Comparison of ENCODE assay signal across 13 cellular contexts in the genomic region with DNA sequence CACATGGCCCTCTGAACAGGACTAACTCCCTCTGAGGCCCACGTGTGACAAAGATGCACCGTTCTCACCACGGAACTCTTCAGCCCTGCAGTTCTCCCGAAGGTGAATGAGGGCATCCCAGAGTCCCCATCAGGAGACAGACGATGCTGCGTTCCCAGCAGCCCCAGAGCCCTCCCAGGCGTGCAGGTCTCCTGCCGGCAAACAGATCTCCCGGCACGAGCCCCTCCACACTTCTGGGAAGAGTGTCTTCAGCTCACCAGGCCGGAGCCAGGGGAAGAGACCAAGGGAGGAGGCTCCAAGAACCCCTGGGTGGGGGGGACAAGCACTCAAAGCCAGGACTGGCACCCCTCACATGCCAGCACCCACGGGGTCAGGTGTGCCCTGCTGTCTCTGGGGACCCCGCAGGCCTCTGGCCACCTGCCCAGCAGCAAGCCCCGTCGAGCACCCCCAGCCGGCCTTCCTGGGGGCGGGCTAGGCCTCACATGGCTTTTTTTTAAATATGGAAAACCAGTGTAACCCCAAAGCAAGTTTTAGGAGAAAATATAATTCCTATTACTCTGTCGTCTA. TPM values are rescaled to one million over a fixed set of nuclear protein-coding genes. Genes with fewer than 3 reads are reported as not detected.
DNase-seq lines count a peak whose midpoint lies in the region; ATAC-seq and TF ChIP-seq lines count a peak whose summit lies in the region.
"Had no signal": no experiment of that assay in that cellular context is flagged by ENCODE, and none has a peak within 500 bp of the region (broad histone marks: within the 10 kb centered on the region; RNA-seq: fewer than 3 reads in every experiment).

No MANE protein-coding gene starts in this region.

- no peak overlapping the region for H3K4me3 Mint-ChIP-seq in activated T-cell treated with anti-CD3 and anti-CD28 coated beads, Interleukin-2, amount 50 U/mL, for 24 hours
- no peak overlapping the region for H3K4me3 Mint-ChIP-seq in activated T-cell treated with anti-CD3 and anti-CD28 coated beads, Interleukin-2, amount 50 U/mL, for 4 hours
- no peak overlapping the region for H3K4me3 Mint-ChIP-seq in stimulated activated naive CD8-positive, alpha-beta T cell treated with anti-CD3 and anti-CD28 coated beads, Interleukin-15, Interleukin-2, amounts not matched to agents 100 ng/mL and 50 ng/mL, for 24 hours
- H3K4me3 Mint-ChIP-seq in stimulated activated naive CD8-positive, alpha-beta T cell treated with anti-CD3 and anti-CD28 coated beads, Interleukin-15, amount 100 ng/mL, for 72 hours: no peak overlapping the region
- no peak overlapping the region for H3K4me3 Mint-ChIP-seq in CD8-positive, alpha-beta T cell
- H3K4me3 Mint-ChIP-seq: GM23338, H9 had no signal

- no peaks in the 10 kb centered on the region for H3K4me1 ChIP-seq in CD8-positive, alpha-beta T cell (ENCODE audit: insufficient read depth, low read length)

- CTCF ChIA-PET in CD8-positive, alpha-beta T cell (lab: Charles Lee): no interaction called here

- no peak for ATAC-seq in activated T-cell treated with anti-CD3 and anti-CD28 coated beads, Interleukin-2, amount 50 U/mL, for 4 hours
- no peak for ATAC-seq in stimulated activated naive CD8-positive, alpha-beta T cell treated with anti-CD3 and anti-CD28 coated beads, Interleukin-15, amount 100 ng/mL, for 72 hours
- no peak for ATAC-seq in GM19023 (IDR thresholded peaks at IDR 0.05; ENCODE audit: unreplicated experiment)
- no peak for ATAC-seq in CD8-positive, alpha-beta T cell
- ATAC-seq: GM23338 had no signal

- no peaks in the 10 kb centered on the region for H3K27me3 Mint-ChIP-seq in activated T-cell treated with anti-CD3 and anti-CD28 coated beads, Interleukin-2, amount 50 U/mL, for 24 hours
- H3K27me3 Mint-ChIP-seq in activated T-cell treated with anti-CD3 and anti-CD28 coated beads, Interleukin-2, amount 50 U/mL, for 4 hours (ENCODE audit: low read depth): no peaks in the 10 kb centered on the region
- H3K27me3 Mint-ChIP-seq in stimulated activated naive CD8-positive, alpha-beta T cell treated with anti-CD3 and anti-CD28 coated beads, Interleukin-15, Interleukin-2, amounts not matched to agents 100 ng/mL and 50 ng/mL, for 24 hours: no peaks in the 10 kb centered on the region
- H3K27me3 Mint-ChIP-seq in stimulated activated naive CD8-positive, alpha-beta T cell treated with anti-CD3 and anti-CD28 coated beads, Interleukin-15, amount 100 ng/mL, for 72 hours: no peaks in the 10 kb centered on the region
- no peaks in the 10 kb centered on the region for H3K27me3 Mint-ChIP-seq in CD8-positive, alpha-beta T cell (ENCODE audit: low read depth)
- H3K27me3 Mint-ChIP-seq: CD4-positive, CD25-positive, alpha-beta regulatory T cell had no signal

- no peaks in the 10 kb centered on the region for H3K9me3 Mint-ChIP-seq in activated T-cell treated with anti-CD3 and anti-CD28 coated beads, Interleukin-2, amount 50 U/mL, for 24 hours
- no peaks in the 10 kb centered on the region for H3K9me3 Mint-ChIP-seq in activated T-cell treated with anti-CD3 and anti-CD28 coated beads, Interleukin-2, amount 50 U/mL, for 4 hours
- H3K9me3 Mint-ChIP-seq in stimulated activated naive CD8-positive, alpha-beta T cell treated with anti-CD3 and anti-CD28 coated beads, Interleukin-15, Interleukin-2, amounts not matched to agents 100 ng/mL and 50 ng/mL, for 24 hours: no peaks in the 10 kb centered on the region
- H3K9me3 Mint-ChIP-seq in stimulated activated naive CD8-positive, alpha-beta T cell treated with anti-CD3 and anti-CD28 coated beads, Interleukin-15, amount 100 ng/mL, for 72 hours: no peaks in the 10 kb centered on the region
- H3K9me3 Mint-ChIP-seq in CD8-positive, alpha-beta T cell: no peaks in the 10 kb centered on the region
- H3K9me3 Mint-ChIP-seq: CD4-positive, CD25-positive, alpha-beta regulatory T cell had no signal

- H3K9me3 ChIP-seq in CD8-positive, alpha-beta T cell (ENCODE audit: low read length): no peaks in the 10 kb centered on the region

- intact Hi-C loops in CD8-positive, alpha-beta T cell (cut with DNase I, micrococcal nuclease): no loop called here

- H3K36me3 Mint-ChIP-seq in activated T-cell treated with anti-CD3 and anti-CD28 coated beads, Interleukin-2, amount 50 U/mL, for 24 hours (ENCODE audit: low read depth): peaks cover 76% of the 10 kb centered on the region
- peaks cover 17% of the 10 kb centered on the region for H3K36me3 Mint-ChIP-seq in activated T-cell treated with anti-CD3 and anti-CD28 coated beads, Interleukin-2, amount 50 U/mL, for 4 hours (ENCODE audit: insufficient read depth)
- H3K36me3 Mint-ChIP-seq in stimulated activated naive CD8-positive, alpha-beta T cell treated with anti-CD3 and anti-CD28 coated beads, Interleukin-15, Interleukin-2, amounts not matched to agents 100 ng/mL and 50 ng/mL, for 24 hours (ENCODE audit: low read depth): peaks cover 40% of the 10 kb centered on the region
- peaks cover 64% of the 10 kb centered on the region for H3K36me3 Mint-ChIP-seq in CD8-positive, alpha-beta T cell

- peaks cover 10% of the 10 kb centered on the region for H3K36me3 ChIP-seq in CD8-positive, alpha-beta T cell (ENCODE audit: insufficient read depth, low read length)

- H3K4me3 ChIP-seq in CD8-positive, alpha-beta T cell (ENCODE audit: low read depth, low read length): no peak overlapping the region
- H3K4me3 ChIP-seq: GM23338 had no signal

- peaks cover 4% of the 10 kb centered on the region for H3K4me1 Mint-ChIP-seq in activated T-cell treated with anti-CD3 and anti-CD28 coated beads, Interleukin-2, amount 50 U/mL, for 24 hours (ENCODE audit: low read depth)
- peaks cover 2% of the 10 kb centered on the region for H3K4me1 Mint-ChIP-seq in activated T-cell treated with anti-CD3 and anti-CD28 coated beads, Interleukin-2, amount 50 U/mL, for 4 hours (ENCODE audit: low read depth)
- H3K4me1 Mint-ChIP-seq in stimulated activated naive CD8-positive, alpha-beta T cell treated with anti-CD3 and anti-CD28 coated beads, Interleukin-15, Interleukin-2, amounts not matched to agents 100 ng/mL and 50 ng/mL, for 24 hours (ENCODE audit: low read depth): no peaks in the 10 kb centered on the region
- no peaks in the 10 kb centered on the region for H3K4me1 Mint-ChIP-seq in stimulated activated naive CD8-positive, alpha-beta T cell treated with anti-CD3 and anti-CD28 coated beads, Interleukin-15, amount 100 ng/mL, for 72 hours
- H3K4me1 Mint-ChIP-seq in CD8-positive, alpha-beta T cell (ENCODE audit: low read depth): no peaks in the 10 kb centered on the region
- H3K4me1 Mint-ChIP-seq: GM23338, H9 had no signal

- POLR2A ChIA-PET in CD8-positive, alpha-beta T cell (lab: Charles Lee): no interaction called here

- H3K27ac ChIP-seq in CD8-positive, alpha-beta T cell (ENCODE audit: low read depth, low read length): no peak overlapping the region
- H3K27ac ChIP-seq: 22Rv1 had no signal

- no peak for DNase-seq in activated T-cell treated with anti-CD3 and anti-CD28 coated beads, Interleukin-2, amount 50 U/mL, for 24 hours
- DNase-seq in activated T-cell treated with anti-CD3 and anti-CD28 coated beads, Interleukin-2, amount 50 U/mL, for 4 hours: no peak
- DNase-seq in stimulated activated naive CD8-positive, alpha-beta T cell treated with anti-CD3 and anti-CD28 coated beads, Interleukin-15, amount 100 ng/mL, for 72 hours: no peak
- DNase-seq in islet precursor cell: peak; percentile 35
- no peak for DNase-seq in CD8-positive, alpha-beta T cell
- DNase-seq: Calu3; CD4-positive, CD25-positive, alpha-beta regulatory T cell; DMS 273 treated with DMSO at 0.1 percent for 48 hours; H9 had no signal

- peak overlapping the region; percentile 18 for H3K27ac Mint-ChIP-seq in activated T-cell treated with anti-CD3 and anti-CD28 coated beads, Interleukin-2, amount 50 U/mL, for 24 hours
- peak overlapping the region; percentile 62 for H3K27ac Mint-ChIP-seq in stimulated activated naive CD8-positive, alpha-beta T cell treated with anti-CD3 and anti-CD28 coated beads, Interleukin-15, Interleukin-2, amounts not matched to agents 100 ng/mL and 50 ng/mL, for 24 hours
- H3K27ac Mint-ChIP-seq in stimulated activated naive CD8-positive, alpha-beta T cell treated with anti-CD3 and anti-CD28 coated beads, Interleukin-15, amount 100 ng/mL, for 72 hours: no peak overlapping the region
- no peak overlapping the region for H3K27ac Mint-ChIP-seq in CD8-positive, alpha-beta T cell
- H3K27ac Mint-ChIP-seq: CD4-positive, CD25-positive, alpha-beta regulatory T cell; GM23338; H9 had no signal

- no peaks in the 10 kb centered on the region for H3K27me3 ChIP-seq in CD8-positive, alpha-beta T cell (ENCODE audit: insufficient read depth, low read length)

- no peak for TF ChIP-seq CTCF in CD8-positive, alpha-beta T cell (IDR thresholded peaks at IDR 0.05)

RNA-seq across cellular contexts. Expression of gene TRAPPC10, which starts 45.1 kb away (rescaled TPM):
- 10 to 100 TPM; 43.0 to 48.1 (median 44.8) TPM for total RNA-seq in activated T-cell treated with anti-CD3 and anti-CD28 coated beads, Interleukin-2, amount 50 U/mL, for 4 hours
- total RNA-seq in CD8-positive, alpha-beta T cell: 100 to 1,000 TPM; 128 to 130 TPM

Comparison
In these comparisons a context has a peak if more than half of its experiments do, and no peak if none do; other contexts are left out.
1. H3K27ac Mint-ChIP-seq: peak in activated T-cell treated with anti-CD3 and anti-CD28 coated beads, Interleukin-2, amount 50 U/mL, for 24 hours (single experiment) and stimulated activated naive CD8-positive, alpha-beta T cell treated with anti-CD3 and anti-CD28 coated beads, Interleukin-15, Interleukin-2, amounts not matched to agents 100 ng/mL and 50 ng/mL, for 24 hours (single experiment); none in stimulated activated naive CD8-positive, alpha-beta T cell treated with anti-CD3 and anti-CD28 coated beads, Interleukin-15, amount 100 ng/mL, for 72 hours (0 of 2) and CD8-positive, alpha-beta T cell (single experiment).